9 cellular contexts compared by ENCODE assay signal in the genomic region with DNA sequence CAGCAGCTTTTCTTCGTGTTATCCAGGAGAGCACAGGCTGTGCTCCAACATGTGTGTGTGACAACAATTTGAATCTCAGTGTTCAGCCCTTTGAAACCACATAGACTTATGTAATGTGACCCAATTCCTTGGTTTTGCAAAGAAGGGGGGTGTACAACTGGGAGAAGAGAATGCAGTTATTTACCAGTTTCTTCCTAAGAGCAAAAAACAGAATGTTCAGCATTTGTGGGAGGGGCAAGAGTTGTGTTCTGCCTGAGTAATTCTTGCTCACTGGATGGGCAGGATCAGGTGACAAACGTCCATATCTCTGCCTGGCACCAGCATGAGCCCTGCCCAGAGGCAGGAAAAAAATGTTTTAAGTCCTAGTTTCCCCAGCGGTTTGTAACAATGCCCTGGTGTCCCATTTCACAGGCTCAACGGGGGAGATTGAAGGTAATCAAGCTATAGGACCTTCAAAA.
DNase-seq lines count a peak whose midpoint lies in the region; ATAC-seq, FAIRE-seq and TF ChIP-seq lines count a peak whose summit lies in the region.
"Had no signal": no experiment of that assay in that cellular context is flagged by ENCODE, and none has a peak within 500 bp of the region (broad histone marks: within the 10 kb centered on the region; RNA-seq: fewer than 3 reads in every experiment).

No MANE protein-coding gene starts in this region.

- H4K20me1 ChIP-seq in astrocyte (ENCODE audit: insufficient read depth, low read length), result no peaks in the 10 kb centered on the region

- H3K4me1 Mint-ChIP-seq in astrocyte (ENCODE audit: low read depth, unreplicated experiment), result peaks cover 5% of the 10 kb centered on the region
- peaks cover 39% of the 10 kb centered on the region for H3K4me1 Mint-ChIP-seq in stimulated activated memory B cell treated with anti-CD40 and anti-IgM and Interleukin-4, amounts not matched to agents 10 μg/mL and 1 μg/mL and 100 μg/mL, for 72 hours
- peaks cover 21% of the 10 kb centered on the region for H3K4me1 Mint-ChIP-seq in CD4-positive, alpha-beta T cell (ENCODE audit: low read depth)

- H3K4me3 Mint-ChIP-seq in astrocyte (ENCODE audit: unreplicated experiment), result no peak overlapping the region
- no peak overlapping the region for H3K4me3 Mint-ChIP-seq in stimulated activated memory B cell treated with anti-CD40 and anti-IgM and Interleukin-4, amounts not matched to agents 10 μg/mL and 1 μg/mL and 100 μg/mL, for 72 hours
- H3K4me3 Mint-ChIP-seq in CD4-positive, alpha-beta T cell, result no peak overlapping the region

- H3K27ac Mint-ChIP-seq in astrocyte (ENCODE audit: unreplicated experiment), result no peak overlapping the region
- H3K27ac Mint-ChIP-seq in stimulated activated memory B cell treated with anti-CD40 and anti-IgM and Interleukin-4, amounts not matched to agents 10 μg/mL and 1 μg/mL and 100 μg/mL, for 72 hours, result peak overlapping the region; percentile 71
- no peak overlapping the region for H3K27ac Mint-ChIP-seq in CD4-positive, alpha-beta T cell

- ATAC-seq in right cardiac atrium (peak; percentile 80 to 94), HG03196 (IDR thresholded peaks at IDR 0.05; ENCODE audit: unreplicated experiment) (no peak)
- ATAC-seq in stimulated activated memory B cell treated with anti-CD40 and anti-IgM and Interleukin-4, amounts not matched to agents 10 μg/mL and 1 μg/mL and 100 μg/mL, for 72 hours, result no peak
- no peak for ATAC-seq in CD4-positive, alpha-beta T cell (ENCODE audit: poor library complexity)

- H3K27me3 ChIP-seq in astrocyte (ENCODE audit: insufficient read depth, low read length) (no peaks in the 10 kb centered on the region), right cardiac atrium (ENCODE audit: control insufficient read depth, insufficient read depth) (no peaks in the 10 kb centered on the region)
- no peaks in the 10 kb centered on the region for H3K27me3 ChIP-seq in CD4-positive, alpha-beta T cell (ENCODE audit: control insufficient read depth, insufficient read depth, low read length)

- no peak overlapping the region for H3K9ac ChIP-seq in astrocyte (ENCODE audit: low read length)

- DNase-seq in astrocyte (ENCODE audit: low read depth) (peak; percentile 18), right cardiac atrium (peak in 1 of 3 donors; percentile 69), RPMI8226 (no peak)
- DNase-seq in CD4-positive, alpha-beta T cell, result no peak
- DNase-seq in stimulated activated CD4-positive, alpha-beta T cell treated with anti-CD3 and anti-CD28 coated beads, Interleukin-2, amount 100 ng/mL, for 48 hours, result no peak
- DNase-seq: activated T-cell treated with anti-CD3 and anti-CD28 coated beads for 4 hours had no signal

- H3K36me3 Mint-ChIP-seq in astrocyte (ENCODE audit: low read depth, unreplicated experiment), result no peaks in the 10 kb centered on the region
- no peaks in the 10 kb centered on the region for H3K36me3 Mint-ChIP-seq in stimulated activated memory B cell treated with anti-CD40 and anti-IgM and Interleukin-4, amounts not matched to agents 10 μg/mL and 1 μg/mL and 100 μg/mL, for 72 hours
- H3K36me3 Mint-ChIP-seq in CD4-positive, alpha-beta T cell (ENCODE audit: low read depth), result no peaks in the 10 kb centered on the region

- CTCF ChIA-PET in HEK293 (lab: Yijun Ruan, JAX), result interaction anchor here (0.6 to 1.1 kb wide), 2 partner anchors 12 to 76 kb away, joined by 3 read pairs; no protein-coding TSS in a partner anchor
- CTCF ChIA-PET in CD4-positive, alpha-beta T cell (lab: Charles Lee), result interaction anchor here (1.3 kb wide), 1 partner anchor 15 kb away, joined by 3 read pairs; no protein-coding TSS in a partner anchor

- H3K4me3 ChIP-seq in HEK293 (ENCODE audit: low read depth, low read length) (no peak overlapping the region), astrocyte (ENCODE audit: insufficient read depth, low read depth, low read length) (no peak overlapping the region), right cardiac atrium (ENCODE audit: low read length) (no peak overlapping the region)

- H3K36me3 ChIP-seq in HEK293 (ENCODE audit: control insufficient read depth in 2 of 2, insufficient read depth in 1 of 2, low read length in 2 of 2), result no peaks in the 10 kb centered on the region
- no peaks in the 10 kb centered on the region for H3K36me3 ChIP-seq in astrocyte (ENCODE audit: insufficient read depth, low read length)

- H3K9me3 Mint-ChIP-seq in astrocyte (ENCODE audit: unreplicated experiment), result no peaks in the 10 kb centered on the region
- H3K9me3 Mint-ChIP-seq in stimulated activated memory B cell treated with anti-CD40 and anti-IgM and Interleukin-4, amounts not matched to agents 10 μg/mL and 1 μg/mL and 100 μg/mL, for 72 hours, result no peaks in the 10 kb centered on the region
- H3K9me3 Mint-ChIP-seq in CD4-positive, alpha-beta T cell, result no peaks in the 10 kb centered on the region

- intact Hi-C loops in right cardiac atrium (cut with DNase I), result no loop called here
- intact Hi-C loops in CD4-positive, alpha-beta T cell (cut with DNase I, micrococcal nuclease), result no loop called here

- H3K27ac ChIP-seq in HEK293 (ENCODE audit: extremely low read depth, low read depth, low read length) (no peak overlapping the region), astrocyte (ENCODE audit: low read depth, low read length) (no peak overlapping the region), right cardiac atrium (ENCODE audit: low read length) (peak overlapping the region; percentile 23)
- no peak overlapping the region for H3K27ac ChIP-seq in CD4-positive, alpha-beta T cell (ENCODE audit: low read depth, low read length)

- no peak overlapping the region for H2AFZ ChIP-seq in astrocyte (ENCODE audit: low read depth, low read length)

- H3K4me2 ChIP-seq in astrocyte (ENCODE audit: low read length), result no peak overlapping the region

- 26% methylated on average over 4 of the region's 4 CpGs for WGBS in right cardiac atrium

- FAIRE-seq in astrocyte (lab: Jason Lieb, UNC), result peak; percentile 77

- H3K9me3 ChIP-seq in HEK293 (ENCODE audit: control insufficient read depth, insufficient read depth, low read depth, low read length) (no peaks in the 10 kb centered on the region), astrocyte (ENCODE audit: insufficient read depth, low read depth, low read length) (no peaks in the 10 kb centered on the region), right cardiac atrium (ENCODE audit: control insufficient read depth, low read length) (no peaks in the 10 kb centered on the region)
- H3K9me3 ChIP-seq in CD4-positive, alpha-beta T cell (ENCODE audit: control insufficient read depth, low read length), result no peaks in the 10 kb centered on the region

- POLR2A ChIA-PET in HEK293 (lab: Yijun Ruan, JAX), result interaction anchor here (1.4 kb wide), 1 partner anchor 16 kb away, joined by 5 read pairs; no protein-coding TSS in a partner anchor
- POLR2A ChIA-PET in CD4-positive, alpha-beta T cell (lab: Charles Lee), result interaction anchor here (3.0 kb wide), 1 partner anchor 11 kb away, joined by 12 read pairs; no protein-coding TSS in a partner anchor

- peaks cover 3% of the 10 kb centered on the region for H3K27me3 Mint-ChIP-seq in astrocyte (ENCODE audit: low read depth, unreplicated experiment)
- H3K27me3 Mint-ChIP-seq in stimulated activated memory B cell treated with anti-CD40 and anti-IgM and Interleukin-4, amounts not matched to agents 10 μg/mL and 1 μg/mL and 100 μg/mL, for 72 hours, result no peaks in the 10 kb centered on the region
- H3K27me3 Mint-ChIP-seq in CD4-positive, alpha-beta T cell, result no peaks in the 10 kb centered on the region

- TF ChIP-seq CTCF in HEK293 (tag by site-specific recombination; IDR thresholded peaks at IDR 0.05) (no peak), astrocyte (IDR thresholded peaks at IDR 0.05; ENCODE audit: insufficient read depth, low read depth, low read length) (no peak)
- no peak for TF ChIP-seq CTCF in CD4-positive, alpha-beta T cell (IDR thresholded peaks at IDR 0.05)

- no peaks in the 10 kb centered on the region for H3K79me2 ChIP-seq in astrocyte (ENCODE audit: insufficient read depth, low read length)

- no peaks in the 10 kb centered on the region for H3K4me1 ChIP-seq in HEK293 (ENCODE audit: control insufficient read depth, insufficient read depth, low read length)
- no peaks in the 10 kb centered on the region for H3K4me1 ChIP-seq in astrocyte (ENCODE audit: insufficient read depth, low read length)
- peaks cover 1% of the 10 kb centered on the region for H3K4me1 ChIP-seq in right cardiac atrium (ENCODE audit: control insufficient read depth, insufficient read depth, low read length)

TF ChIP-seq in HEK293, 187 proteins besides CTCF, POLR2A, EP300 and RAD21 (continues in another document):
- no peak for TF ChIP-seq ZNF768 (tag by site-specific recombination; IDR thresholded peaks at IDR 0.05)
- no peak for TF ChIP-seq ZNF629 (tag by site-specific recombination; IDR thresholded peaks at IDR 0.05)
- TF ChIP-seq YY2 (tag by site-specific recombination; IDR thresholded peaks at IDR 0.05), result no peak
- TF ChIP-seq SCRT2 (tag by site-specific recombination; IDR thresholded peaks at IDR 0.05), result no peak
- TF ChIP-seq ZNF664 (tag by site-specific recombination; IDR thresholded peaks at IDR 0.05), result no peak
- TF ChIP-seq ZNF785 (tag by site-specific recombination; IDR thresholded peaks at IDR 0.05), result no peak
- peak; percentile 54 for TF ChIP-seq ZIC2 (tag by site-specific recombination; IDR thresholded peaks at IDR 0.05)
- TF ChIP-seq, protein P1, sequence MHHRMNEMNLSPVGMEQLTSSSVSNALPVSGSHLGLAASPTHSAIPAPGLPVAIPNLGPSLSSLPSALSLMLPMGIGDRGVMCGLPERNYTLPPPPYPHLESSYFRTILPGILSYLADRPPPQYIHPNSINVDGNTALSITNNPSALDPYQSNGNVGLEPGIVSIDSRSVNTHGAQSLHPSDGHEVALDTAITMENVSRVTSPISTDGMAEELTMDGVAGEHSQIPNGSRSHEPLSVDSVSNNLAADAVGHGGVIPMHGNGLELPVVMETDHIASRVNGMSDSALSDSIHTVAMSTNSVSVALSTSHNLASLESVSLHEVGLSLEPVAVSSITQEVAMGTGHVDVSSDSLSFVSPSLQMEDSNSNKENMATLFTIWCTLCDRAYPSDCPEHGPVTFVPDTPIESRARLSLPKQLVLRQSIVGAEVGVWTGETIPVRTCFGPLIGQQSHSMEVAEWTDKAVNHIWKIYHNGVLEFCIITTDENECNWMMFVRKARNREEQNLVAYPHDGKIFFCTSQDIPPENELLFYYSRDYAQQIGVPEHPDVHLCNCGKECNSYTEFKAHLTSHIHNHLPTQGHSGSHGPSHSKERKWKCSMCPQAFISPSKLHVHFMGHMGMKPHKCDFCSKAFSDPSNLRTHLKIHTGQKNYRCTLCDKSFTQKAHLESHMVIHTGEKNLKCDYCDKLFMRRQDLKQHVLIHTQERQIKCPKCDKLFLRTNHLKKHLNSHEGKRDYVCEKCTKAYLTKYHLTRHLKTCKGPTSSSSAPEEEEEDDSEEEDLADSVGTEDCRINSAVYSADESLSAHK (tag by site-specific recombination; IDR thresholded peaks at IDR 0.05), result peak; percentile 85

Comparison
In these comparisons a context has a peak if more than half of its experiments do, and no peak if none do; other contexts are left out.
1. ATAC-seq: peak in right cardiac atrium (2 of 2); none in stimulated activated memory B cell treated with anti-CD40 and anti-IgM and Interleukin-4, amounts not matched to agents 10 μg/mL and 1 μg/mL and 100 μg/mL, for 72 hours (single experiment), CD4-positive, alpha-beta T cell (single experiment) and HG03196 (single experiment).